In genomic region chr7:45230083-45230482, GRCh38 we compare ENCODE assay signal across 33 cellular contexts.
"Had no signal": no experiment of that assay in that cellular context is flagged by ENCODE, and none has a peak within 500 bp of the region (broad histone marks: within the 10 kb centered on the region; RNA-seq: fewer than 3 reads in every experiment).

No MANE protein-coding gene starts in this region.

- H3K36me3 ChIP-seq: SJCRH30, WERI-Rb-1 had no signal

- H3K4me3 ChIP-seq: PC-9, SJCRH30, SK-N-MC had no signal

- DNase-seq: activated CD4-positive, alpha-beta memory T cell treated with anti-CD3 and anti-CD28 coated beads, Interleukin-2, amount 10 ng/mL, durations not matched to agents 7 days and 5 days; activated CD4-positive, alpha-beta T cell treated with anti-CD3 and anti-CD28 coated beads for 1 hour; activated CD4-positive, alpha-beta T cell treated with anti-CD3 and anti-CD28 coated beads for 48 hours; activated CD4-positive, CD25-positive, alpha-beta regulatory T cell; activated CD8-positive, alpha-beta memory T cell treated with anti-CD3 and anti-CD28 coated beads for 24 hours; activated CD8-positive, alpha-beta memory T cell treated with anti-CD3 and anti-CD28 coated beads, Interleukin-2, amount 10 ng/mL, durations not matched to agents 7 days and 5 days; activated CD8-positive, alpha-beta memory T cell treated with anti-CD3 and anti-CD28 coated beads, Interleukin-2, amount 50 U/mL, for 48 hours; activated naive CD4-positive, alpha-beta T cell treated with anti-CD3 and anti-CD28 coated beads, Interleukin-2, amount 10 ng/mL, durations not matched to agents 7 days and 5 days; activated naive CD8-positive, alpha-beta T cell treated with anti-CD3 and anti-CD28 coated beads, Interleukin-2, amount 50 U/mL, for 24 hours; anterior cingulate cortex; caudate nucleus; MM.1S; MV-4-11; NCI-H1092; NCI-H1417; NCI-H146; NCI-H187; NCI-H2029 treated with DMSO at 0.1 percent for 48 hours; NCI-H2107; NCI-H2171; NCI-H510A; NCI-H526; NCI-H748 treated with DMSO at 0.1 percent for 48 hours; NK-92 treated with Interleukin-12 subunit alpha and Interleukin-12 subunit beta, amount 100 ng/mL, for 24 hours; PC-9; SHP77; SJCRH30; T1000; WERI-Rb-1 had no signal

- H3K4me2 ChIP-seq: KMS-11, PC-9 had no signal

- H3K4me1 ChIP-seq: SJCRH30 had no signal

- H3K9me3 ChIP-seq: SJCRH30 had no signal

- H2AFZ ChIP-seq: PC-9 had no signal

- ATAC-seq: activated CD8-positive, alpha-beta memory T cell treated with anti-CD3 and anti-CD28 coated beads, Interleukin-2, amount 10 ng/mL, durations not matched to agents 7 days and 5 days; activated naive CD8-positive, alpha-beta T cell treated with anti-CD3 and anti-CD28 coated beads, Interleukin-2, amount 50 U/mL, for 24 hours had no signal

- FAIRE-seq: bronchial epithelial cell, RCC 7860 had no signal

- H3K9ac ChIP-seq: KMS-11 had no signal

- H3K27ac ChIP-seq: KMS-11, PC-9, SJCRH30, SK-N-MC, WERI-Rb-1 had no signal
